Comparison of ENCODE assay signal across 2 cellular contexts in the genomic region with DNA sequence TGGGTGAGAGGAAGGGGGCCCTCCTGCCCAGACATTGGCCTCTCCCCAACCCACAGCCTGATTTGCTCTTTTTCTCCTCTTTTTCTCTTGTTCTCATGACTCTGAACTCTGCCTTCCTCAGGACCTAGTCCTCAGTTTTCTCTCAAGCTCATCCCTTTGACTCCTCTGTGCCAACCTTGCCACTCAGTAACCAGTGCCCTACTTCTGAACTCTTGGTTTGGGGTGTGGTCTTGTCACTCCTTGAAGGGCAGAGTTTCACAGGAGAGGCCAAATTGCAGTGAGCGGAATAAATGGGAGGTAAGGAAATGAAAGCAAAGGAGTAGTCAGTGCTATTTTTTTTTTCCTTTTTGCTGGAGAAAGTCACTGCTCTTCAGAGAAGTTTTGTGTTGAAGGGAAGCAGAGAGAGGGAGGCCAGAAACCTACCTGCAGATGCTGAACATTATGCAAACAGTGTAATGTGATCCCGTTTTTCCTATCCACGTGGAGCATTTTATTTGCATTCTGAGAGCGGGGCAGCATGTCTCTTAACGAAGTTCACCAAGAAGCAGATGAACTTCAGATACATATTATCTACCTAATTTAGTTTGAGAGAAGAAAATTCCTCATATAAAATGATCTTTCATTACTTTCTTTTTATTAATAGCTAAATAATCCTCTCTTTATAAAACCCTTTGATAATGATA.
TF ChIP-seq lines count a peak whose summit lies in the region.

No MANE protein-coding gene starts in this region.

TF ChIP-seq in HepG2, 621 proteins besides CTCF, POLR2A, EP300 and RAD21:
- TF ChIP-seq ZNF782 (CRISPR knock-in tag; IDR thresholded peaks at IDR 0.05; ENCODE audit: borderline replicate concordance) (no peak), SIX4 (CRISPR knock-in tag; IDR thresholded peaks at IDR 0.05) (peak; percentile 93), SIX1 (CRISPR knock-in tag; IDR thresholded peaks at IDR 0.05; ENCODE audit: borderline replicate concordance) (peak; percentile 88; the same call in 1 of the 2 replicates)

TF ChIP-seq in WTC11, 78 proteins besides CTCF, POLR2A, EP300 and RAD21:
- TF ChIP-seq, protein P1, sequence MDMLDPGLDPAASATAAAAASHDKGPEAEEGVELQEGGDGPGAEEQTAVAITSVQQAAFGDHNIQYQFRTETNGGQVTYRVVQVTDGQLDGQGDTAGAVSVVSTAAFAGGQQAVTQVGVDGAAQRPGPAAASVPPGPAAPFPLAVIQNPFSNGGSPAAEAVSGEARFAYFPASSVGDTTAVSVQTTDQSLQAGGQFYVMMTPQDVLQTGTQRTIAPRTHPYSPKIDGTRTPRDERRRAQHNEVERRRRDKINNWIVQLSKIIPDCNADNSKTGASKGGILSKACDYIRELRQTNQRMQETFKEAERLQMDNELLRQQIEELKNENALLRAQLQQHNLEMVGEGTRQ (CRISPR knock-in tag; IDR thresholded peaks at IDR 0.05): 0 out of 2 replicates have a peak, but pooled peaks have one; percentile 10
- TF ChIP-seq, protein P2, sequence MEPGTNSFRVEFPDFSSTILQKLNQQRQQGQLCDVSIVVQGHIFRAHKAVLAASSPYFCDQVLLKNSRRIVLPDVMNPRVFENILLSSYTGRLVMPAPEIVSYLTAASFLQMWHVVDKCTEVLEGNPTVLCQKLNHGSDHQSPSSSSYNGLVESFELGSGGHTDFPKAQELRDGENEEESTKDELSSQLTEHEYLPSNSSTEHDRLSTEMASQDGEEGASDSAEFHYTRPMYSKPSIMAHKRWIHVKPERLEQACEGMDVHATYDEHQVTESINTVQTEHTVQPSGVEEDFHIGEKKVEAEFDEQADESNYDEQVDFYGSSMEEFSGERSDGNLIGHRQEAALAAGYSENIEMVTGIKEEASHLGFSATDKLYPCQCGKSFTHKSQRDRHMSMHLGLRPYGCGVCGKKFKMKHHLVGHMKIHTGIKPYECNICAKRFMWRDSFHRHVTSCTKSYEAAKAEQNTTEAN (CRISPR knock-in tag; IDR thresholded peaks at IDR 0.05): no peak
- TF ChIP-seq, protein P3, sequence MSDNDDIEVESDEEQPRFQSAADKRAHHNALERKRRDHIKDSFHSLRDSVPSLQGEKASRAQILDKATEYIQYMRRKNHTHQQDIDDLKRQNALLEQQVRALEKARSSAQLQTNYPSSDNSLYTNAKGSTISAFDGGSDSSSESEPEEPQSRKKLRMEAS (CRISPR knock-in tag; IDR thresholded peaks at IDR 0.05): no peak
- TF ChIP-seq SMAD4 (CRISPR knock-in tag; IDR thresholded peaks at IDR 0.05): no peak
- TF ChIP-seq, protein P4, sequence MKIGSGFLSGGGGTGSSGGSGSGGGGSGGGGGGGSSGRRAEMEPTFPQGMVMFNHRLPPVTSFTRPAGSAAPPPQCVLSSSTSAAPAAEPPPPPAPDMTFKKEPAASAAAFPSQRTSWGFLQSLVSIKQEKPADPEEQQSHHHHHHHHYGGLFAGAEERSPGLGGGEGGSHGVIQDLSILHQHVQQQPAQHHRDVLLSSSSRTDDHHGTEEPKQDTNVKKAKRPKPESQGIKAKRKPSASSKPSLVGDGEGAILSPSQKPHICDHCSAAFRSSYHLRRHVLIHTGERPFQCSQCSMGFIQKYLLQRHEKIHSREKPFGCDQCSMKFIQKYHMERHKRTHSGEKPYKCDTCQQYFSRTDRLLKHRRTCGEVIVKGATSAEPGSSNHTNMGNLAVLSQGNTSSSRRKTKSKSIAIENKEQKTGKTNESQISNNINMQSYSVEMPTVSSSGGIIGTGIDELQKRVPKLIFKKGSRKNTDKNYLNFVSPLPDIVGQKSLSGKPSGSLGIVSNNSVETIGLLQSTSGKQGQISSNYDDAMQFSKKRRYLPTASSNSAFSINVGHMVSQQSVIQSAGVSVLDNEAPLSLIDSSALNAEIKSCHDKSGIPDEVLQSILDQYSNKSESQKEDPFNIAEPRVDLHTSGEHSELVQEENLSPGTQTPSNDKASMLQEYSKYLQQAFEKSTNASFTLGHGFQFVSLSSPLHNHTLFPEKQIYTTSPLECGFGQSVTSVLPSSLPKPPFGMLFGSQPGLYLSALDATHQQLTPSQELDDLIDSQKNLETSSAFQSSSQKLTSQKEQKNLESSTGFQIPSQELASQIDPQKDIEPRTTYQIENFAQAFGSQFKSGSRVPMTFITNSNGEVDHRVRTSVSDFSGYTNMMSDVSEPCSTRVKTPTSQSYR (CRISPR knock-in tag; IDR thresholded peaks at IDR 0.05): no peak
